In genomic region chr16:50516890-50517289, GRCh38 we compare ENCODE assay signal across 34 cellular contexts.
"Had no signal": no experiment of that assay in that cellular context is flagged by ENCODE, and none has a peak within 500 bp of the region (broad histone marks: within the 10 kb centered on the region; RNA-seq: fewer than 3 reads in every experiment).

No MANE protein-coding gene starts in this region.

- ATAC-seq: activated naive CD4-positive, alpha-beta T cell treated with anti-CD3 and anti-CD28 coated beads, Interleukin-2, amount 50 U/mL, for 72 hours; activated naive CD8-positive, alpha-beta T cell treated with anti-CD3 and anti-CD28 coated beads, Interleukin-2, amount 50 U/mL, for 24 hours; activated T-cell treated with anti-CD3 and anti-CD28 coated beads, Interleukin-2, amount 50 U/mL, for 4 hours; activated T-cell treated with anti-CD3 and anti-CD28 coated beads, Interleukin-2, amount 50 U/mL, for 72 hours; activated T-helper 17 cell treated with anti-CD3 and anti-CD28 coated beads, Interleukin-2, amount 50 U/mL, for 72 hours; body of pancreas had no signal

- H3K36me3 ChIP-seq: adrenal gland, ascending aorta, brain microvascular endothelial cell, breast epithelium, cardiac muscle cell had no signal

- H3K27me3 ChIP-seq: adrenal gland, ascending aorta, body of pancreas, brain microvascular endothelial cell, cardiac muscle cell had no signal

- H3K9me3 ChIP-seq: body of pancreas had no signal

- DNase-seq: activated effector memory CD4-positive, alpha-beta T cell treated with anti-CD3 and anti-CD28 coated beads, Interleukin-2, amount 50 U/mL, for 16 hours; activated effector memory CD4-positive, alpha-beta T cell treated with Interleukin-2 at 50 U/mL for 16 hours; activated gamma-delta T cell; activated gamma-delta T cell treated with Interleukin-2 at 50 U/mL for 16 hours; activated naive CD4-positive, alpha-beta T cell; activated naive CD4-positive, alpha-beta T cell treated with anti-CD3 and anti-CD28 coated beads for 36 hours; activated naive CD4-positive, alpha-beta T cell treated with anti-CD3 and anti-CD28 coated beads, Interleukin-2, amount 10 ng/mL, durations not matched to agents 7 days and 5 days; activated naive CD4-positive, alpha-beta T cell treated with anti-CD3 and anti-CD28 coated beads, Interleukin-2, amount 50 U/mL, for 16 hours; activated naive CD4-positive, alpha-beta T cell treated with Interleukin-2 at 50 U/mL for 16 hours; activated naive CD8-positive, alpha-beta T cell treated with anti-CD3 and anti-CD28 coated beads for 36 hours; activated naive CD8-positive, alpha-beta T cell treated with anti-CD3 and anti-CD28 coated beads, Interleukin-2, amount 10 ng/mL, durations not matched to agents 7 days and 5 days; activated naive CD8-positive, alpha-beta T cell treated with anti-CD3 and anti-CD28 coated beads, Interleukin-2, amount 50 U/mL, for 24 hours; activated T-cell treated with anti-CD3 and anti-CD28 coated beads, Interleukin-2, amount 50 U/mL, for 1 hour; activated T-cell treated with anti-CD3 and anti-CD28 coated beads, Interleukin-2, amount 50 U/mL, for 24 hours; activated T-cell treated with anti-CD3 and anti-CD28 coated beads, Interleukin-2, amount 50 U/mL, for 4 hours; activated T-cell treated with anti-CD3 and anti-CD28 coated beads, Interleukin-2, amount 50 U/mL, for 48 hours; activated T-cell treated with anti-CD3 and anti-CD28 coated beads, Interleukin-2, amount 50 U/mL, for 72 hours; amniotic stem cell; amygdala; anterior cingulate cortex; aorta; brain microvascular endothelial cell; caudate nucleus; central memory CD4-positive, alpha-beta T cell; cerebellar nuclear complex had no signal

- H3K27ac ChIP-seq: adrenal gland, ascending aorta, body of pancreas, brain microvascular endothelial cell, breast epithelium, cardiac muscle cell had no signal

- H3K4me1 ChIP-seq: adrenal gland, ascending aorta, body of pancreas, breast epithelium had no signal

- H3K4me3 ChIP-seq: adrenal gland, ascending aorta, body of pancreas, breast epithelium, cardiac muscle cell had no signal

- FAIRE-seq: astrocyte, bronchial epithelial cell had no signal
